ENCODE assay signal across 20 cellular contexts in genomic region chr10:767211-767610, GRCh38.
"Had no signal": no experiment of that assay in that cellular context is flagged by ENCODE, and none has a peak within 500 bp of the region (broad histone marks: within the 10 kb centered on the region; RNA-seq: fewer than 3 reads in every experiment).

No MANE protein-coding gene starts in this region.

- H3K27ac ChIP-seq: esophagus squamous epithelium, neutrophil, thyroid gland had no signal

- H3K36me3 Mint-ChIP-seq: stimulated activated effector memory CD8-positive, alpha-beta T cell treated with anti-CD3 and anti-CD28 coated beads, Interleukin-12 subunit alpha, Interleukin-12 subunit beta, amount 100 ng/mL, for 72 hours had no signal

- H3K4me1 ChIP-seq: esophagus squamous epithelium, thyroid gland had no signal

- DNase-seq: activated B cell treated with CpG ODN at 0.5 μM for 24 hours; activated CD4-positive, alpha-beta T cell treated with anti-CD3 and anti-CD28 coated beads, Interleukin-2, amount 10 ng/mL, durations not matched to agents 7 days and 5 days; activated CD8-positive, alpha-beta memory T cell treated with anti-CD3 and anti-CD28 coated beads, Interleukin-2, amount 50 U/mL, for 48 hours; activated gamma-delta T cell; activated T-cell treated with anti-CD3 and anti-CD28 coated beads, Interleukin-2, amount 50 U/mL, for 72 hours; amniotic stem cell; cortex of kidney; effector CD4-positive, alpha-beta T cell; esophagus squamous epithelium; hippocampal formation; kidney; left ventricle myocardium superior; mesenchymal stem cell; naive thymus-derived CD8-positive, alpha-beta T cell; retina; thyroid gland had no signal

- ATAC-seq: activated naive CD4-positive, alpha-beta T cell treated with anti-CD3 and anti-CD28 coated beads, Interleukin-2, amount 50 U/mL, for 72 hours; activated T-cell treated with anti-CD3 and anti-CD28 coated beads, Interleukin-2, amount 50 U/mL, for 72 hours; left ventricle myocardium superior; naive thymus-derived CD8-positive, alpha-beta T cell; stimulated activated effector memory CD8-positive, alpha-beta T cell treated with anti-CD3 and anti-CD28 coated beads, Interleukin-12 subunit alpha, Interleukin-12 subunit beta, amount 100 ng/mL, for 72 hours had no signal

- H3K4me3 ChIP-seq: esophagus squamous epithelium, thyroid gland had no signal

- H3K9me3 ChIP-seq: neutrophil, thyroid gland had no signal

- H3K36me3 ChIP-seq: esophagus squamous epithelium, neutrophil, thyroid gland had no signal

- H3K4me3 Mint-ChIP-seq: activated B cell treated with CpG ODN at 0.5 μM for 24 hours; activated CD4-positive, alpha-beta T cell treated with anti-CD3 and anti-CD28 coated beads, Interleukin-2, amount 10 ng/mL, durations not matched to agents 7 days and 5 days; activated T-cell treated with anti-CD3 and anti-CD28 coated beads, Interleukin-2, amount 50 U/mL, for 72 hours; central memory CD8-positive, alpha-beta T cell; naive thymus-derived CD8-positive, alpha-beta T cell; stimulated activated effector memory CD8-positive, alpha-beta T cell treated with anti-CD3 and anti-CD28 coated beads, Interleukin-12 subunit alpha, Interleukin-12 subunit beta, amount 100 ng/mL, for 72 hours had no signal

- H3K27ac Mint-ChIP-seq: activated B cell treated with CpG ODN at 0.5 μM for 24 hours; activated CD4-positive, alpha-beta T cell treated with anti-CD3 and anti-CD28 coated beads, Interleukin-2, amount 10 ng/mL, durations not matched to agents 7 days and 5 days; activated naive CD4-positive, alpha-beta T cell treated with anti-CD3 and anti-CD28 coated beads, Interleukin-2, amount 50 U/mL, for 72 hours; activated T-cell treated with anti-CD3 and anti-CD28 coated beads, Interleukin-2, amount 50 U/mL, for 72 hours; naive thymus-derived CD8-positive, alpha-beta T cell; stimulated activated effector memory CD8-positive, alpha-beta T cell treated with anti-CD3 and anti-CD28 coated beads, Interleukin-12 subunit alpha, Interleukin-12 subunit beta, amount 100 ng/mL, for 72 hours had no signal

- H3K4me1 Mint-ChIP-seq: activated B cell treated with CpG ODN at 0.5 μM for 24 hours; activated CD4-positive, alpha-beta T cell treated with anti-CD3 and anti-CD28 coated beads, Interleukin-2, amount 10 ng/mL, durations not matched to agents 7 days and 5 days; central memory CD8-positive, alpha-beta T cell; naive thymus-derived CD8-positive, alpha-beta T cell; stimulated activated effector memory CD8-positive, alpha-beta T cell treated with anti-CD3 and anti-CD28 coated beads, Interleukin-12 subunit alpha, Interleukin-12 subunit beta, amount 100 ng/mL, for 72 hours had no signal

- H3K27me3 ChIP-seq: esophagus squamous epithelium, neutrophil, thyroid gland had no signal
